19 cellular contexts compared by ENCODE assay signal in genomic region chr10:86556933-86557649, GRCh38. TPM values are rescaled to one million over a fixed set of nuclear protein-coding genes. Genes with fewer than 3 reads are reported as not detected.
DNase-seq lines count a peak whose midpoint lies in the region; ATAC-seq and TF ChIP-seq lines count a peak whose summit lies in the region.
"Had no signal": no experiment of that assay in that cellular context is flagged by ENCODE, and none has a peak within 500 bp of the region (broad histone marks: within the 10 kb centered on the region; RNA-seq: fewer than 3 reads in every experiment).

No MANE protein-coding gene starts in this region.

- no peak for TF ChIP-seq CTCF in VCaP (conservative IDR thresholded peaks at IDR 0.05)
- no peak for TF ChIP-seq CTCF in esophagus muscularis mucosa (IDR thresholded peaks at IDR 0.05)

- H3K4me3 ChIP-seq in esophagus muscularis mucosa, result no peak overlapping the region
- H3K4me3 ChIP-seq: BLaER1 treated with 17β-estradiol and CSF1 and Interleukin-3, amounts not matched to agents 10 nM and 100 nM; body of pancreas; MG63 had no signal

- TF ChIP-seq EP300 in esophagus muscularis mucosa (IDR thresholded peaks at IDR 0.05), result no peak

- H3K36me3 ChIP-seq in esophagus muscularis mucosa, result no peaks in the 10 kb centered on the region
- H3K36me3 ChIP-seq: BLaER1 treated with 17β-estradiol and CSF1 and Interleukin-3, amounts not matched to agents 10 nM and 100 nM; MG63; neutrophil had no signal

- peak overlapping the region; percentile 77 for H3K27ac ChIP-seq in VCaP
- H3K27ac ChIP-seq in esophagus muscularis mucosa (replicated peaks in 1 of 4), result no peak overlapping the region
- H3K27ac ChIP-seq: BLaER1 treated with 17β-estradiol and CSF1 and Interleukin-3, amounts not matched to agents 10 nM and 100 nM; body of pancreas; neutrophil had no signal

- no peaks in the 10 kb centered on the region for H3K27me3 ChIP-seq in esophagus muscularis mucosa
- H3K27me3 ChIP-seq: BLaER1 treated with 17β-estradiol and CSF1 and Interleukin-3, amounts not matched to agents 10 nM and 100 nM; body of pancreas; MG63; neutrophil had no signal

- intact Hi-C loops in esophagus muscularis mucosa (cut with DNase I), result no loop called here

- no peak for ATAC-seq in GM19397 (IDR thresholded peaks at IDR 0.05; ENCODE audit: unreplicated experiment)
- ATAC-seq: body of pancreas had no signal

- 91% methylated on average over 15 of the region's 15 CpGs for WGBS in esophagus muscularis mucosa

- H3K9me3 ChIP-seq in esophagus muscularis mucosa, result no peaks in the 10 kb centered on the region
- H3K9me3 ChIP-seq: body of pancreas, MG63, neutrophil, SK-N-SH had no signal

- peak; percentile 95 for DNase-seq in DMS153 (lab: John Stamatoyannopoulos, UW)
- DNase-seq in NCI-H1436 treated with DMSO at 0.1 percent for 48 hours (lab: John Stamatoyannopoulos, UW), result peak; percentile 56
- peak; percentile 56 for DNase-seq in NCI-H2196 treated with DMSO at 0.1 percent for 48 hours (lab: John Stamatoyannopoulos, UW; ENCODE audit: unreplicated experiment)
- no peak for DNase-seq in dermis blood vessel endothelial cell
- no peak for DNase-seq in NCI-H2227 (lab: John Stamatoyannopoulos, UW; ENCODE audit: unreplicated experiment)
- no peak for DNase-seq in esophagus muscularis mucosa (ENCODE audit: extremely low spot score)
- DNase-seq: activated CD4-positive, alpha-beta T cell treated with anti-CD3 and anti-CD28 coated beads for 1 hour; activated naive CD8-positive, alpha-beta T cell treated with anti-CD3 and anti-CD28 coated beads for 36 hours; DMS 273 treated with DMSO at 0.1 percent for 48 hours; head of caudate nucleus; MG63; NCI-H82; SK-N-SH; T1000 had no signal

- no peaks in the 10 kb centered on the region for H3K4me1 ChIP-seq in esophagus muscularis mucosa

- TF ChIP-seq POLR2A in esophagus muscularis mucosa (IDR thresholded peaks at IDR 0.05; ENCODE audit: low read depth), result no peak

RNA-seq across cellular contexts. Expression of gene WAPL, which starts 35.5 kb away (rescaled TPM):
- total RNA-seq in dermis blood vessel endothelial cell (46.5 and 62.3 TPM in 2 replicates), esophagus muscularis mucosa (10 to 100 TPM; 34.2 to 40.5 (median 39.3) TPM)

Comparison
In these comparisons a context has a peak if more than half of its experiments do, and no peak if none do; other contexts are left out.
1. DNase-seq: peak in DMS153 (single experiment), NCI-H1436 treated with DMSO at 0.1 percent for 48 hours (single experiment) and NCI-H2196 treated with DMSO at 0.1 percent for 48 hours (single experiment); none in dermis blood vessel endothelial cell (single experiment), NCI-H2227 (single experiment) and esophagus muscularis mucosa (single experiment).